In genomic region chr2:950627-950992, GRCh38 we compare ENCODE assay signal across 8 cellular contexts. TPM values are rescaled to one million over a fixed set of nuclear protein-coding genes. Genes with fewer than 3 reads are reported as not detected.
A peak's percentile ranks its signal among the peaks of the same experiment; 100 is the strongest.
DNase-seq lines count a peak whose midpoint lies in the region; ATAC-seq and TF ChIP-seq lines count a peak whose summit lies in the region.

SNTG2 (plus strand) TSS chr2:950849; CDS start chr2:950997, 148 bp downstream.

- no peak within 1 kb of the TSS for H2AFZ ChIP-seq in neuron (ENCODE audit: low read depth, low read length)

- peaks cover 3% of the 10 kb centered on the region for H3K4me1 ChIP-seq in neuron (ENCODE audit: insufficient read depth, low read length)
- peaks cover 13% of the 10 kb centered on the region for H3K4me1 ChIP-seq in upper lobe of right lung

- no peaks in the 10 kb centered on the region for H3K36me3 Mint-ChIP-seq in activated CD8-positive, alpha-beta T cell treated with anti-CD3 and anti-CD28 coated beads, Interleukin-2, amount 10 ng/mL, durations not matched to agents 7 days and 5 days (ENCODE audit: low read depth)
- H3K36me3 Mint-ChIP-seq in endothelial cell (ENCODE audit: low read depth, unreplicated experiment) = no peaks in the 10 kb centered on the region

- H3K4me3 ChIP-seq in AG09309 (ENCODE audit: control insufficient read depth, low read depth, low read length) = peak within 1 kb of the TSS; percentile 54
- H3K4me3 ChIP-seq in neuron (ENCODE audit: low read length) = peak within 1 kb of the TSS; percentile 22
- H3K4me3 ChIP-seq in upper lobe of right lung = peak within 1 kb of the TSS; percentile 53

- H3K27me3 ChIP-seq in neuron (ENCODE audit: insufficient read depth, low read length) (peaks cover 62% of the 10 kb centered on the region), upper lobe of right lung (peaks cover 54% of the 10 kb centered on the region)

- H3K27ac Mint-ChIP-seq in activated CD8-positive, alpha-beta T cell treated with anti-CD3 and anti-CD28 coated beads, Interleukin-2, amount 10 ng/mL, durations not matched to agents 7 days and 5 days = peak within 1 kb of the TSS; percentile 24
- H3K27ac Mint-ChIP-seq in endothelial cell (ENCODE audit: unreplicated experiment) = peak within 1 kb of the TSS; percentile 52

- peaks cover 21% of the 10 kb centered on the region for H3K27me3 Mint-ChIP-seq in activated CD8-positive, alpha-beta T cell treated with anti-CD3 and anti-CD28 coated beads, Interleukin-2, amount 10 ng/mL, durations not matched to agents 7 days and 5 days (ENCODE audit: low read depth)
- H3K27me3 Mint-ChIP-seq in endothelial cell (ENCODE audit: unreplicated experiment) = peaks cover 5% of the 10 kb centered on the region

- POLR2A ChIA-PET in activated CD8-positive, alpha-beta T cell treated with anti-CD3 and anti-CD28 coated beads, Interleukin-2, amount 10 ng/mL, durations not matched to agents 7 days and 5 days (lab: Charles Lee) = interaction anchor here (0.6 to 1.1 kb wide), 2 partner anchors 24 to 68 kb away, joined by 3 to 4 read pairs; no protein-coding TSS in a partner anchor

- H3K36me3 ChIP-seq in neuron (ENCODE audit: insufficient read depth, low read length) = no peaks in the 10 kb centered on the region
- no peaks in the 10 kb centered on the region for H3K36me3 ChIP-seq in upper lobe of right lung

- CTCF ChIA-PET in activated CD8-positive, alpha-beta T cell treated with anti-CD3 and anti-CD28 coated beads, Interleukin-2, amount 10 ng/mL, durations not matched to agents 7 days and 5 days (lab: Charles Lee) = interaction anchor here (0.9 kb wide), 1 partner anchor 24 kb away, joined by 3 read pairs; no protein-coding TSS in a partner anchor

- TF ChIP-seq CTCF in AG09309 (IDR thresholded peaks at IDR 0.05; ENCODE audit: control insufficient read depth, insufficient read depth, low read depth, low read length, missing control alignments) (no peak), endothelial cell (IDR thresholded peaks at IDR 0.05; ENCODE audit: unreplicated experiment) (no peak), upper lobe of right lung (IDR thresholded peaks at IDR 0.05) (no peak)

- peaks cover 26% of the 10 kb centered on the region for H3K4me1 Mint-ChIP-seq in activated CD8-positive, alpha-beta T cell treated with anti-CD3 and anti-CD28 coated beads, Interleukin-2, amount 10 ng/mL, durations not matched to agents 7 days and 5 days (ENCODE audit: low read depth)
- H3K4me1 Mint-ChIP-seq in endothelial cell (ENCODE audit: unreplicated experiment) = peaks cover 6% of the 10 kb centered on the region

- no peaks in the 10 kb centered on the region for H3K9me3 ChIP-seq in neuron (ENCODE audit: low read length)
- H3K9me3 ChIP-seq in upper lobe of right lung = no peaks in the 10 kb centered on the region

- DNase-seq in AG09309 (ENCODE audit: low read depth) (no peak), endothelial cell (ENCODE audit: low spot score) (peak; percentile 59), upper lobe of right lung (no peak), putamen (ENCODE audit: low spot score) (no peak), hippocampal formation (lab: John Stamatoyannopoulos, UW) (no peak)
- peak; percentile 73 for DNase-seq in activated CD8-positive, alpha-beta T cell treated with anti-CD3 and anti-CD28 coated beads, Interleukin-2, amount 10 ng/mL, durations not matched to agents 7 days and 5 days

- peak within 1 kb of the TSS; percentile 70 for H3K4me3 Mint-ChIP-seq in activated CD8-positive, alpha-beta T cell treated with anti-CD3 and anti-CD28 coated beads, Interleukin-2, amount 10 ng/mL, durations not matched to agents 7 days and 5 days
- H3K4me3 Mint-ChIP-seq in endothelial cell (ENCODE audit: unreplicated experiment) = peak within 1 kb of the TSS; percentile 93

- no peak within 1 kb of the TSS for H3K27ac ChIP-seq in upper lobe of right lung

- ATAC-seq in HG02981 (IDR thresholded peaks at IDR 0.05; ENCODE audit: unreplicated experiment) (peak; percentile 36), upper lobe of right lung (peak; percentile 87)
- ATAC-seq in activated CD8-positive, alpha-beta T cell treated with anti-CD3 and anti-CD28 coated beads, Interleukin-2, amount 10 ng/mL, durations not matched to agents 7 days and 5 days = peak; percentile 93

- intact Hi-C loops in upper lobe of right lung (cut with DNase I) = no loop called here

- no peaks in the 10 kb centered on the region for H3K9me3 Mint-ChIP-seq in activated CD8-positive, alpha-beta T cell treated with anti-CD3 and anti-CD28 coated beads, Interleukin-2, amount 10 ng/mL, durations not matched to agents 7 days and 5 days (ENCODE audit: insufficient read depth)
- no peaks in the 10 kb centered on the region for H3K9me3 Mint-ChIP-seq in endothelial cell (ENCODE audit: unreplicated experiment)

RNA-seq across cellular contexts. Expression of gene SNTG2, which starts in this region (rescaled TPM):
- 1 to 10 TPM; 1.6 to 2.5 TPM for total RNA-seq in activated CD8-positive, alpha-beta T cell treated with anti-CD3 and anti-CD28 coated beads, Interleukin-2, amount 10 ng/mL, durations not matched to agents 7 days and 5 days
- total RNA-seq in endothelial cell (ENCODE audit: unreplicated experiment) (23.2 TPM), upper lobe of right lung (3.6 TPM)

Comparison
In these comparisons a context has a peak if more than half of its experiments do, and no peak if none do; other contexts are left out.
1. DNase-seq: peak in activated CD8-positive, alpha-beta T cell treated with anti-CD3 and anti-CD28 coated beads, Interleukin-2, amount 10 ng/mL, durations not matched to agents 7 days and 5 days (single experiment) and endothelial cell (single experiment); none in AG09309 (single experiment), upper lobe of right lung (single experiment), putamen (single experiment) and hippocampal formation (0 of 2).
2. ATAC-seq: peak in every context shown above with its lines; median percentile 93 in activated CD8-positive, alpha-beta T cell treated with anti-CD3 and anti-CD28 coated beads, Interleukin-2, amount 10 ng/mL, durations not matched to agents 7 days and 5 days; 87 in upper lobe of right lung; 36 in HG02981.
3. Peak in every context shown above with its lines, with median percentiles within 50 percentile points of each other: H3K4me3 ChIP-seq.